In the genomic region with DNA sequence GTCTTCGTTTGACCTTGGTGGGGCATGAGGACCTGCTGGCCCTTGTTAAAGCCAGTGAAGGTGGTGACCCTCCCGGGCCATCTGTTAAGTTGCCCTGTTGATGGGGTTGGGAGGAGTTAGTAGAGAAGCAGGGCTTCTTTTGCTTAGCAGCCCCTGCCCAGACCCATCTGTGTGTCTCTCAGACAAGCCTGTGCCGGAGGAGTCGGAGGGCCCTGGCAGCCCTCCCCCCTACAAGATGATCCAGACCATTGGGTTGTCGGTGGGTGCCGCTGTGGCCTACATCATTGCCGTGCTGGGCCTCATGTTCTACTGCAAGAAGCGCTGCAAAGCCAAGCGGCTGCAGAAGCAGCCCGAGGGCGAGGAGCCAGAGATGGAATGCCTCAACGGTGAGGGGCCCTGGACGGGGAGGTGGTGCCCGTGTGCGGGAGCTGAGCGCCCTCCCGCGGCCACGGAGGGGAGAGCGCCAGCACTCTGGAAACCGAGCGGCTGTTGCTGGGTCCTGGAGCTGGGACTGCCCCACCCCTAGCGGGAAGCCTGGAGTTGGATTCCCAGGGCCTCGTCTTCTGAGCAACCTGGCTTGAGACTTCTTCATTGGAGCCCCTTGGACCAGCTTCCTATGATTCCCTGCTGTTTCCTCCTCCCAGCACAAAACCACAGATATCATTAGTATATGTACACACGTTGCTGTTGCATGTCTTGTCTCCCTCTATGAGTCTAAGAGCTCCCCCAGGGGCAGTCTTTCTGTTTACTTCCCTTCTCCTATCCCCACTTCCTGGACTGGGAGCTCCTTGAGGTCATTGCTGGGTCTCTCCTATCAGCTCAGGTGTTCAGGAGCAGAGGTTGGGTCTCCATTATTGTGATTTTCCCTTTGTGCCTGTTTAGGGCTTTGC, we compare ENCODE assay signal across 9 cellular contexts. TPM values are rescaled to one million over a fixed set of nuclear protein-coding genes. Genes with fewer than 3 reads are reported as not detected.
DNase-seq lines count a peak whose midpoint lies in the region; ATAC-seq and TF ChIP-seq lines count a peak whose summit lies in the region.
"Had no signal": no experiment of that assay in that cellular context is flagged by ENCODE, and none has a peak within 500 bp of the region (broad histone marks: within the 10 kb centered on the region; RNA-seq: fewer than 3 reads in every experiment).

No MANE protein-coding gene starts in this region.

- TF ChIP-seq CTCF in kidney epithelial cell (IDR thresholded peaks at IDR 0.05; ENCODE audit: insufficient read depth, low read length, poor library complexity, severe bottlenecking), result peak; percentile 99

- H3K36me3 ChIP-seq in kidney epithelial cell (ENCODE audit: control insufficient read depth, insufficient read depth, low read length), result peaks cover 1% of the 10 kb centered on the region

- ATAC-seq in HG02884 (IDR thresholded peaks at IDR 0.05; ENCODE audit: unreplicated experiment), result peak; percentile 60

- H3K4me3 ChIP-seq in kidney epithelial cell (ENCODE audit: low read depth, low read length), result no peak overlapping the region
- H3K4me3 ChIP-seq: skin epidermis had no signal

- DNase-seq in EH (ENCODE audit: low read depth), result peak; percentile 93
- DNase-seq in NCI-H226, result peak; percentile 77
- peak; percentile 75 for DNase-seq in activated CD4-positive, CD25-positive, alpha-beta regulatory T cell treated with anti-CD3 and anti-CD28 coated beads, Interleukin-2, amount 50 U/mL, for 72 hours
- peak; percentile 66 for DNase-seq in central memory CD4-positive, alpha-beta T cell
- DNase-seq in kidney epithelial cell (ENCODE audit: low read depth), result peak; percentile 55
- peak; percentile 58 to 72 for DNase-seq in stimulated activated CD4-positive, alpha-beta T cell treated with anti-CD3 and anti-CD28 coated beads, Interleukin-15, amount 100 ng/mL, for 48 hours (ENCODE audit: low read depth in 2 of 2)
- DNase-seq in AML-193 (lab: John Stamatoyannopoulos, UW), result no peak

- H3K27me3 ChIP-seq in kidney epithelial cell (ENCODE audit: control insufficient read depth, insufficient read depth, low read length), result no peaks in the 10 kb centered on the region

RNA-seq across cellular contexts. Expression of gene SRF, which starts 27.6 kb away (rescaled TPM):
- 35.5 and 40.1 TPM in 2 replicates for total RNA-seq in kidney epithelial cell

RNA-seq across cellular contexts. Expression of gene CUL9, which starts 38.5 kb away (rescaled TPM):
- 32.8 and 41.1 TPM in 2 replicates for total RNA-seq in kidney epithelial cell

Comparison
In these comparisons a context has a peak if more than half of its experiments do, and no peak if none do; other contexts are left out.
1. DNase-seq: peak in EH (single experiment), NCI-H226 (single experiment), activated CD4-positive, CD25-positive, alpha-beta regulatory T cell treated with anti-CD3 and anti-CD28 coated beads, Interleukin-2, amount 50 U/mL, for 72 hours (single experiment), central memory CD4-positive, alpha-beta T cell (single experiment), kidney epithelial cell (single experiment) and stimulated activated CD4-positive, alpha-beta T cell treated with anti-CD3 and anti-CD28 coated beads, Interleukin-15, amount 100 ng/mL, for 48 hours (2 of 2); none in AML-193 (0 of 2).